7 cellular contexts compared by ENCODE assay signal in the genomic region with DNA sequence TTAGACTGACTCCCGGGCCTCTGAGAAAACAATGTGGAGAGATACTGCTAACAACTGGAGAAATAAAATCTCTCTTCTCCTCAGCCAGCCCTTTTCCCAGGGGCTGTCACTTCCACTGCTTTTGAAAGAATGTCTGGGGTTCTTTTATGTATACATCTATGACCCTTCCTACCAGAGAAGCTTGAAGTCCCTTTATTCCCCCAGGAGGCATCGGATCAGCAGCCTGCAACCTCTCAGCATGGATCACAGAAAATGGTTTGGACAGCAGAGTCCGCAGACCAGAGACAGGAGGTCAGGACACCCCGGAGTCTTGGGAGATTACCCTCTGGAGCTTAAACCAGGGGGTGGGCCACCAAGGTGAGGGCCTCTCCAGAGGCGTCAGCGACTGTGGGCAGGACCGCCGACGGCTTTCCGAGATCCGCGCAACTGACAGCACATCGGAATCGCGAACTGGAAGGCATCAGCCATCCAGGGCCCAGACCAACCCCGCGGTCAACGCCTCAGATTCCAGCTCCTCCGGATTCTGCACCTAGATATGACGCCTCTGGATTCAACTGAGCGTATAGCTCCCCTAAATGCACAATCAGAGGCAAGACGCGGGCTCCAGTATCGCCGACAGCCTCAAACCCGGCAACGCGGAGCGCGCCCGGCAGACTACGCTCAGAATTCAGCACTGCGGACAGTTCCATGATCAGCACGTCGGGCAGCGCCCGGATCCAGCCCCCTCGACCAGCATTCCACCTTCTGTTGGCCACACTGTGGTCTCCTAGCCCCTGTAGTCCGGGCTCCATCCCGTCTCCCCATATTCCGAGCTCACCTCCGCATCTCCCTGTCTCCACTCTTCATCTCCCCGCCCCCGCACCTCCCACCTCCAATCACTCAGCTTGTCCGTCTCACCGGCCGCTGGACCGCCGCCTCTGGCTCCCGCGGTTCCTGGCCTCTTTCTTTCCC. TPM values are rescaled to one million over a fixed set of nuclear protein-coding genes. Genes with fewer than 3 reads are reported as not detected.
DNase-seq lines count a peak whose midpoint lies in the region; ATAC-seq and TF ChIP-seq lines count a peak whose summit lies in the region.

No MANE protein-coding gene starts in this region.

- intact Hi-C loops in naive thymus-derived CD4-positive, alpha-beta T cell (cut with micrococcal nuclease), result loop anchor here in 1 of 2 donors (2.0 kb wide), 1 partner anchor 31 kb away; no protein-coding TSS in a partner anchor

- no peak overlapping the region for H2AFZ ChIP-seq in smooth muscle cell (ENCODE audit: low read depth)

- TF ChIP-seq CTCF in cardiac fibroblast (IDR thresholded peaks at IDR 0.05; ENCODE audit: low read depth, low read length) (no peak), Peyer's patch (IDR thresholded peaks at IDR 0.05) (no peak), smooth muscle cell (IDR thresholded peaks at IDR 0.05; ENCODE audit: borderline replicate concordance, insufficient read depth, poor library complexity, severe bottlenecking) (no peak)

- peaks cover 0 to 9% (median 2%) of the 10 kb centered on the region in 11 donors for H3K9me3 Mint-ChIP-seq in naive thymus-derived CD4-positive, alpha-beta T cell

- peaks cover 4 to 22% (median 20%) of the 10 kb centered on the region in 7 donors for H3K4me1 Mint-ChIP-seq in naive thymus-derived CD4-positive, alpha-beta T cell

- H3K4me2 ChIP-seq in smooth muscle cell, result no peak overlapping the region

- no peaks in the 10 kb centered on the region for H4K20me1 ChIP-seq in smooth muscle cell (ENCODE audit: low read depth)

- H3K27me3 ChIP-seq in HAP-1 (ENCODE audit: low read depth) (peaks cover 42% of the 10 kb centered on the region), Peyer's patch (peaks cover 0 to 23% of the 10 kb centered on the region in 2 donors), smooth muscle cell (ENCODE audit: low read depth) (peaks cover 91% of the 10 kb centered on the region)
- peaks cover 0 to 9% of the 10 kb centered on the region in 2 donors for H3K27me3 ChIP-seq in naive thymus-derived CD4-positive, alpha-beta T cell (ENCODE audit: control insufficient read depth in 2 of 2, insufficient read depth in 2 of 2, low read length in 2 of 2)

- CTCF ChIA-PET in naive thymus-derived CD4-positive, alpha-beta T cell (lab: Charles Lee), result no interaction called here

- peaks cover 56 to 67% (median 65%) of the 10 kb centered on the region in 5 donors for H3K27me3 Mint-ChIP-seq in naive thymus-derived CD4-positive, alpha-beta T cell

- no peaks in the 10 kb centered on the region for H3K36me3 ChIP-seq in HAP-1 (replicated peaks)
- H3K36me3 ChIP-seq in naive thymus-derived CD4-positive, alpha-beta T cell (ENCODE audit: control insufficient read depth in 2 of 3, insufficient read depth in 3 of 3, low read length in 3 of 3), result no peaks in the 10 kb centered on the region
- H3K36me3 ChIP-seq in Peyer's patch, result no peaks in the 10 kb centered on the region
- H3K36me3 ChIP-seq in smooth muscle cell (ENCODE audit: low read depth), result no peaks in the 10 kb centered on the region

- H3K4me3 Mint-ChIP-seq in naive thymus-derived CD4-positive, alpha-beta T cell, result peak overlapping the region in 3 of 10 donors; percentile 26 to 52 (median 43)

- TF ChIP-seq POLR2A in Peyer's patch (IDR thresholded peaks at IDR 0.05), result no peak

- no peak overlapping the region for H3K9ac ChIP-seq in smooth muscle cell (ENCODE audit: low read depth)

- H3K27ac ChIP-seq in naive thymus-derived CD4-positive, alpha-beta T cell (ENCODE audit: low read depth, low read length), result no peak overlapping the region
- H3K27ac ChIP-seq in Peyer's patch, result no peak overlapping the region
- no peak overlapping the region for H3K27ac ChIP-seq in smooth muscle cell (ENCODE audit: low read depth)

- no peaks in the 10 kb centered on the region for H3K9me3 ChIP-seq in HAP-1
- no peaks in the 10 kb centered on the region for H3K9me3 ChIP-seq in naive thymus-derived CD4-positive, alpha-beta T cell (ENCODE audit: control insufficient read depth in 2 of 3, low read length in 3 of 3)
- H3K9me3 ChIP-seq in Peyer's patch, result no peaks in the 10 kb centered on the region
- no peaks in the 10 kb centered on the region for H3K9me3 ChIP-seq in smooth muscle cell (replicated peaks; ENCODE audit: low read depth)

- DNase-seq in HAP-1 (ENCODE audit: low spot score in 2 of 2), result peak; percentile 24 to 83
- DNase-seq in NOMO-1 treated with DMSO at 0.1 percent for 48 hours (lab: John Stamatoyannopoulos, UW; ENCODE audit: unreplicated experiment), result peak; percentile 13
- peak; percentile 52 to 53 for DNase-seq in cardiac fibroblast (ENCODE audit: low read depth in 2 of 2)
- DNase-seq in naive thymus-derived CD4-positive, alpha-beta T cell, result peak in 5 of 9 donors; percentile 11 to 62 (median 14)
- DNase-seq in 8988T, result no peak
- DNase-seq in Peyer's patch, result no peak
- no peak for DNase-seq in smooth muscle cell (lab: John Stamatoyannopoulos, UW; ENCODE audit: unreplicated experiment)

- no peak for ATAC-seq in naive thymus-derived CD4-positive, alpha-beta T cell

- H3K4me1 ChIP-seq in HAP-1, result no peaks in the 10 kb centered on the region
- H3K4me1 ChIP-seq in naive thymus-derived CD4-positive, alpha-beta T cell (ENCODE audit: control insufficient read depth in 2 of 2, insufficient read depth in 2 of 2, low read length in 2 of 2), result no peaks in the 10 kb centered on the region
- no peaks in the 10 kb centered on the region for H3K4me1 ChIP-seq in Peyer's patch
- H3K4me1 ChIP-seq in smooth muscle cell (ENCODE audit: low read depth), result no peaks in the 10 kb centered on the region

- no peak overlapping the region for H3K4me3 ChIP-seq in HAP-1
- no peak overlapping the region for H3K4me3 ChIP-seq in cardiac fibroblast (replicated peaks in 1 of 2; ENCODE audit: low read depth in 2 of 2, low read length in 2 of 2)
- no peak overlapping the region for H3K4me3 ChIP-seq in naive thymus-derived CD4-positive, alpha-beta T cell (ENCODE audit: low read length)
- H3K4me3 ChIP-seq in Peyer's patch, result no peak overlapping the region
- H3K4me3 ChIP-seq in smooth muscle cell, result no peak overlapping the region

- H3K27ac Mint-ChIP-seq in naive thymus-derived CD4-positive, alpha-beta T cell, result peak overlapping the region in 1 of 9 donors; percentile 52

- H3F3A ChIP-seq in smooth muscle cell (ENCODE audit: low read depth), result no peaks in the 10 kb centered on the region

- POLR2A ChIA-PET in naive thymus-derived CD4-positive, alpha-beta T cell (lab: Charles Lee), result no interaction called here

- no peaks in the 10 kb centered on the region for H3K79me2 ChIP-seq in smooth muscle cell (ENCODE audit: low read depth)

- in situ Hi-C loops in HAP-1 (cut with MboI; ENCODE audit: low sequenced_read_pairs), result no loop called here

- WGBS in smooth muscle cell (ENCODE audit: low lambda C conversion rate), result 27% methylated on average over 51 of the region's 51 CpGs

- peaks cover 0 to 13% (median 3%) of the 10 kb centered on the region in 5 donors for H3K36me3 Mint-ChIP-seq in naive thymus-derived CD4-positive, alpha-beta T cell

RNA-seq across cellular contexts. Expression of gene EPHA10, which starts 0.9 kb away (rescaled TPM):
- under 1 TPM in 1 of 5 experiments, not detected in 4; 0.19 TPM for total RNA-seq in naive thymus-derived CD4-positive, alpha-beta T cell
- not detected for polyA plus RNA-seq in naive thymus-derived CD4-positive, alpha-beta T cell
- 10 to 100 TPM in 3 of 4 donors, 1 to 10 TPM in 1; 9.9 to 67.8 (median 58.0) TPM for total RNA-seq in Peyer's patch
- total RNA-seq in smooth muscle cell, result not detected in 2 replicates
- polyA plus RNA-seq in smooth muscle cell, result not detected in 2 replicates

RNA-seq across cellular contexts. Expression of gene MANEAL, which starts 29.6 kb away (rescaled TPM):
- total RNA-seq in naive thymus-derived CD4-positive, alpha-beta T cell, result 1 to 10 TPM in 4 of 5 experiments, under 1 TPM in 1; 0.66 to 2.1 (median 1.1) TPM
- 1 to 10 TPM in 1 of 2 donors, under 1 TPM in 1; 0.48 to 1.6 TPM for polyA plus RNA-seq in naive thymus-derived CD4-positive, alpha-beta T cell
- total RNA-seq in Peyer's patch (1 to 10 TPM; 3.3 to 3.8 (median 3.6) TPM), smooth muscle cell (0.13 TPM in 1 of 2 replicates, not detected in the other)
- 0.61 and 0.67 TPM in 2 replicates for polyA plus RNA-seq in smooth muscle cell

RNA-seq across cellular contexts. Expression of gene C1orf122, which starts 43.5 kb away (rescaled TPM):
- total RNA-seq in naive thymus-derived CD4-positive, alpha-beta T cell, result 10 to 100 TPM; 11.4 to 20.6 (median 11.7) TPM
- 10 to 100 TPM; 24.8 to 26.4 TPM for polyA plus RNA-seq in naive thymus-derived CD4-positive, alpha-beta T cell
- 100 to 1,000 TPM in 1 of 4 donors, 10 to 100 TPM in 3; 27.2 to 178 (median 39.6) TPM for total RNA-seq in Peyer's patch
- 56.4 and 57.8 TPM in 2 replicates for total RNA-seq in smooth muscle cell
- 140 and 143 TPM in 2 replicates for polyA plus RNA-seq in smooth muscle cell

RNA-seq across cellular contexts. Expression of gene YRDC, which starts 43.9 kb away (rescaled TPM):
- total RNA-seq in naive thymus-derived CD4-positive, alpha-beta T cell, result 10 to 100 TPM; 13.1 to 30.6 (median 22.3) TPM
- polyA plus RNA-seq in naive thymus-derived CD4-positive, alpha-beta T cell, result 10 to 100 TPM; 13.4 to 17.0 TPM
- total RNA-seq in Peyer's patch (10 to 100 TPM in 2 of 4 donors, 1 to 10 TPM in 2; 8.1 to 12.9 (median 9.7) TPM), smooth muscle cell (29.6 and 39.9 TPM in 2 replicates)
- polyA plus RNA-seq in smooth muscle cell, result 46.0 and 46.4 TPM in 2 replicates

Comparison
In these comparisons a context has a peak if more than half of its experiments do, and no peak if none do; other contexts are left out.
1. DNase-seq: peak in HAP-1 (2 of 2), NOMO-1 treated with DMSO at 0.1 percent for 48 hours (single experiment), cardiac fibroblast (2 of 2) and naive thymus-derived CD4-positive, alpha-beta T cell (5 of 9); none in 8988T (single experiment), Peyer's patch (0 of 3) and smooth muscle cell (single experiment).
2. RNA of gene EPHA10, which starts 0.9 kb away (total RNA-seq): 9.9 to 67.8 TPM in Peyer's patch; 0.19 TPM in naive thymus-derived CD4-positive, alpha-beta T cell and not detected in smooth muscle cell; every median in the first group is over 4 times any median in the second.